In the genomic region with DNA sequence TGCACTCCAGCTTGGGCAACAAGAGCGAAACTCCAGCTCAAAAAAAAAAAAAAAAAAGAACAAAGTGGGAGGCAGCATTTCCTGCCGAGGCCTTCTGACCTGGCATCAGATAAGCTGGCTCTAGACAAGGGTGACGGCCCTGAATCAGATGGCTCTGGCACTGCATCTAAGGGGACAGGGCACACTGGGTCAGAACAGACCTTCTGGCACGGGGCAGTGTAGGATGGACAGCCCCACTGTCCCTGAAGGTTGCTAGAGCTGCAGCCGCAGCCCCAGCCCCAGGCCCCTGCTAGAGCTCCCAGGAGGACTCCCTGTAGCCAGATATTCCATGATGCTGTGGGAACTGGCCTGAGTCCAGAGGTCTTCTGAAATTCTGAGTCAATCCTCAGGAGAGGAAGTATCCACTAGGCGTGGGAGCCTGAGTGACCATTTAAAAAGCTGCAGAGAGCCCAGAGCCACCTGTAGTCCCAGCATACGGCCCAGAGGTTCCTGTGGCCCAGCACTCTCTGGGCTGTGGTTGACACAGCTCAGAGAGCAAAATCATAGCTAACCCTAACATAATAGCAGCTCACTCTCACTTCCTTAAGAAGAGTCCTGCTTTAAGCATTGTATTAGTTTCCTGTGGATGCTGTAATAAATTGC, we compare ENCODE assay signal across 7 cellular contexts.
DNase-seq lines count a peak whose midpoint lies in the region; ATAC-seq and TF ChIP-seq lines count a peak whose summit lies in the region.

No MANE protein-coding gene starts in this region.

- H3K27ac ChIP-seq in ascending aorta: peak overlapping the region; percentile 17 to 64
- H3K27ac ChIP-seq in osteoblast (ENCODE audit: low read depth, low read length): peak overlapping the region; percentile 86

- no peaks in the 10 kb centered on the region for H3K79me2 ChIP-seq in osteoblast (ENCODE audit: insufficient read depth, low read length)

- peak overlapping the region; percentile 56 for H2AFZ ChIP-seq in osteoblast (ENCODE audit: low read length)

- ATAC-seq in GM19324 (IDR thresholded peaks at IDR 0.05; ENCODE audit: low FRiP score, unreplicated experiment): peak; percentile 92
- ATAC-seq in HG03066 (IDR thresholded peaks at IDR 0.05; ENCODE audit: low read depth, unreplicated experiment): peak; percentile 97

- intact Hi-C loops in ascending aorta (cut with DNase I): loop anchor here (2.0 kb wide), 1 partner anchor 34 kb away; no protein-coding TSS in a partner anchor

- H3K27me3 ChIP-seq in ascending aorta: no peaks in the 10 kb centered on the region
- no peaks in the 10 kb centered on the region for H3K27me3 ChIP-seq in osteoblast (ENCODE audit: insufficient read depth, low read length)

- H3K4me2 ChIP-seq in osteoblast (ENCODE audit: insufficient read depth, low read length): peak overlapping the region; percentile 53

- H3K9me3 ChIP-seq in ascending aorta (no peaks in the 10 kb centered on the region), osteoblast (ENCODE audit: low read depth, low read length) (no peaks in the 10 kb centered on the region)

- H3K4me1 ChIP-seq in ascending aorta (peaks cover 0 to 13% of the 10 kb centered on the region in 2 donors), osteoblast (ENCODE audit: insufficient read depth, low read length) (peaks cover 26% of the 10 kb centered on the region)

- H3K36me3 ChIP-seq in ascending aorta (no peaks in the 10 kb centered on the region), osteoblast (ENCODE audit: insufficient read depth, low read length) (no peaks in the 10 kb centered on the region)

- peak; percentile 24 to 93 for DNase-seq in ascending aorta (ENCODE audit: low spot score in 2 of 2)
- DNase-seq in osteoblast (ENCODE audit: insufficient read length, low spot score, missing footprints): peak; percentile 93
- no peak for DNase-seq in NCI-H1694 treated with DMSO at 0.1 percent for 48 hours (lab: John Stamatoyannopoulos, UW)
- DNase-seq in DMS53 treated with DMSO at 0.1 percent for 48 hours (lab: John Stamatoyannopoulos, UW; ENCODE audit: unreplicated experiment): no peak
- no peak for DNase-seq in Kasumi-1 (lab: John Stamatoyannopoulos, UW)

- no peak for TF ChIP-seq CTCF in ascending aorta (IDR thresholded peaks at IDR 0.05)
- TF ChIP-seq CTCF in osteoblast (IDR thresholded peaks at IDR 0.05; ENCODE audit: extremely low read depth, low read depth, low read length): no peak

- H4K20me1 ChIP-seq in osteoblast (ENCODE audit: insufficient read depth, low read length): no peaks in the 10 kb centered on the region

- H3K4me3 ChIP-seq in ascending aorta (no peak overlapping the region), osteoblast (ENCODE audit: insufficient read depth, low read length) (no peak overlapping the region)

Comparison
In these comparisons a context has a peak if more than half of its experiments do, and no peak if none do; other contexts are left out.
1. DNase-seq: peak in ascending aorta (2 of 2) and osteoblast (single experiment); none in NCI-H1694 treated with DMSO at 0.1 percent for 48 hours (single experiment), DMS53 treated with DMSO at 0.1 percent for 48 hours (single experiment) and Kasumi-1 (0 of 2).